ENCODE assay signal across 8 cellular contexts in the genomic region with DNA sequence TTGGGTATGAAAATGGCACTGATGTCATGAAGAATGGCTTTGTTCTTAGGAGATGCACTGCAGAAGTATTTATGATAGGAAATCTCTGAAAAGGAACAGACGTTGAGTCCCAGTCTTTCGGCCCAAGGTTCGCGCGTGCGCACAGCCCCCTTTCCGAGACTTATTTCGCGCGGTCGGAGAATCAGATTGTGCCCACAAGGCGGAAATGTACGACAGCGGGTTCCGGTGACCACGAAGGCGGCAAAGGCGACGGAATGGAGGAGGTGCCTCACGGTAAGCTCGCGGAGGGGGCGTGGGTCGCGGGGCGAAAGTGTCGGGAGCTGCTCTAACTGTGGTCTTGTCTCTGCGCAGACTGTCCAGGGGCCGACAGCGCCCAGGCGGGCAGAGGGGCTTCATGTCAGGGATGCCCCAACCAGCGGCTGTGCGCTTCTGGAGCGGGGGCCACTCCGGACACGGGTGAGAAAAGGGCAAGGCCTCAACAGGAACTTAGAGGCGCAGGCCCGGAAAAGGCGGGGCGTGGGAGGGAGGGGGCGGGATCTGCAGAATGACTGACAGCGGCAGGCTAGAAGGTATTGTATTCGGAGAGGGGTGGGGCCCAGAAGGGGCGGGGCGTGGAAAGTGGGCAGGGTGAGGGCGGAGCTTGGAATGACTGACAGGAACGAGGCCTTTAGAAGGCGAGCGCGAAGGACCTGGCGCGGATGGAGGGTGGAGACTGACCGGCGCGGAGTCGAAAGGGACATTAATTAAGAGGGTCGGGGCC. TPM values are rescaled to one million over a fixed set of nuclear protein-coding genes. Genes with fewer than 3 reads are reported as not detected.
DNase-seq lines count a peak whose midpoint lies in the region; ATAC-seq, FAIRE-seq and TF ChIP-seq lines count a peak whose summit lies in the region.

Gene NUBP1, plus strand, starts transcription at position 233 of the 760 bp plus-strand sequence. Its CDS starts 22 bp downstream, at position 255.

- peak within 1 kb of the TSS; percentile 96 for H3K4me3 Mint-ChIP-seq in progenitor cell of endocrine pancreas (ENCODE audit: low read depth)

- peak; percentile 95 for FAIRE-seq in GM12892 (lab: Jason Lieb, UNC)

- peak; percentile 78 for ATAC-seq in HG02852 (IDR thresholded peaks at IDR 0.05; ENCODE audit: unreplicated experiment)
- peak; percentile 97 to 98 for ATAC-seq in left cardiac atrium

- TF ChIP-seq CTCF in progenitor cell of endocrine pancreas (IDR thresholded peaks at IDR 0.05; ENCODE audit: unreplicated experiment) = no peak

- TF ChIP-seq POLR2A in GM12892 (IDR thresholded peaks at IDR 0.05; ENCODE audit: low read depth, low read length) = peak; percentile 92; the same call in 1 of the 2 replicates

- DNase-seq in GM12892 (ENCODE audit: insufficient read length) (peak; percentile 86), NCI-H146 treated with DMSO at 0.1 percent for 48 hours (lab: John Stamatoyannopoulos, UW; ENCODE audit: unreplicated experiment) (peak; percentile 95), amniotic stem cell (lab: John Stamatoyannopoulos, UW) (peak; percentile 93), left cardiac atrium (peak; percentile 97), progenitor cell of endocrine pancreas (ENCODE audit: low spot score, unreplicated experiment) (peak; percentile 99), ureter (ENCODE audit: low spot score) (peak; percentile 100)

- peaks cover 7% of the 10 kb centered on the region for H3K36me3 Mint-ChIP-seq in progenitor cell of endocrine pancreas (ENCODE audit: insufficient read depth)

- no peaks in the 10 kb centered on the region for H3K9me3 Mint-ChIP-seq in progenitor cell of endocrine pancreas (ENCODE audit: low read depth)

- intact Hi-C loops in T-helper 1 cell treated with Interleukin-12 subunit alpha and Interleukin-12 subunit beta and Interleukin-4 antibody, amounts not matched to agents 30 ng/mL and 1 ng/mL, for 36 hours (cut with micrococcal nuclease) = loop anchor here (1.0 to 5.0 kb wide), 11 partner anchors 134 to 1794 kb away; partner anchors contain the start of genes ATF7IP2, CIITA, CLEC16A and HAPSTR1
- intact Hi-C loops in left cardiac atrium (cut with DNase I) = loop anchor here in 1 of 2 donors (2.0 kb wide), 1 partner anchor 177 kb away; no protein-coding TSS in a partner anchor

- H3K27me3 Mint-ChIP-seq in progenitor cell of endocrine pancreas = no peaks in the 10 kb centered on the region

- H3K27ac Mint-ChIP-seq in progenitor cell of endocrine pancreas = peak within 1 kb of the TSS; percentile 100

- peaks cover 14% of the 10 kb centered on the region for H3K4me1 Mint-ChIP-seq in progenitor cell of endocrine pancreas (ENCODE audit: low read depth)

RNA-seq across cellular contexts. Expression of gene NUBP1, which starts in this region (rescaled TPM):
- polyA plus RNA-seq in GM12892 (2012; ENCODE audit: missing spikeins) = 48.0 TPM
- total RNA-seq in T-helper 1 cell treated with Interleukin-12 subunit alpha and Interleukin-12 subunit beta and Interleukin-4 antibody, amounts not matched to agents 30 ng/mL and 1 ng/mL, for 36 hours = 39.4 and 40.9 TPM in 2 replicates
- total RNA-seq in left cardiac atrium (10 to 100 TPM; 38.1 to 38.9 TPM), progenitor cell of endocrine pancreas (28.1 TPM in 2 replicates), ureter (48.5 TPM)

Comparison
In these comparisons a context has a peak if more than half of its experiments do, and no peak if none do; other contexts are left out.
1. Peak in every context shown above with its lines: DNase-seq and ATAC-seq.